Comparison of ENCODE assay signal across 8 cellular contexts in the genomic region with DNA sequence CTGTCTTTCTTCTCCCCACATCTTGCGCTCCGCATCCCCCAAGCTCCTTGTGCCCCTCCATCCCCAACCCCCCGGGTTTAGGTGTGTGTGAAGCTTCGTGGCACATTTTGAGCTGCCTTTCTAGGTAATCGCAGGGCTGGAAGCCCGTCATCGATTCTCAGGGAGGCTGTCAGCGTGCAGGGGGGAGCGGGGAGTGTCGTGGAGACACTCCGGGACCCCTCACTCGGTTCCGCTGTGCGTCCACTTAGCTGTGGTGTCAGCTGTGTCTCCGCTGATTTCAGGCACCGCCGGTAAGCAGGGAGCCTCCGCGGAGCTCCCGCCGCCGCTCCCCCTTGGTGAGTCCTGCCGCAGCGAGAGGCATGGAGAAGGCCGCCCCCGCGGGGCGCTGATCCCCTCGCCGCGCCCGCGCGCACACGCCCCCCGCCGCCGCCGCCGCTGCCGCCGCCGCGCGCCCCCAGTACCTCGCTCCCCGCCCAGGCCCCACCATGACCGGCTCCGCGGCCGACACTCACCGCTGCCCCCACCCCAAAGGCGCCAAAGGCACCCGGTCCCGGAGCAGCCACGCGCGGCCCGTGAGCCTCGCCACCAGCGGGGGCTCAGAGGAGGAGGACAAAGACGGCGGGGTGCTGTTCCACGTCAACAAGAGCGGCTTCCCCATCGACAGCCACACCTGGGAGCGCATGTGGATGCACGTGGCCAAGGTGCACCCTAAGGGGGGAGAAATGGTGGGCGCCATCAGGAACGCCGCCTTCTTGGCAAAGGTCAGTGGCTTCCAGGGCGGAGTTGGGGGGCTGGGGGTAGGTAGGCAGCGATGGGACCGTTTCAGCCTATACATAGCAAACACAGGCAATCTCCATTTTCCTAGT. TPM values are rescaled to one million over a fixed set of nuclear protein-coding genes. Genes with fewer than 3 reads are reported as not detected.
DNase-seq lines count a peak whose midpoint lies in the region; ATAC-seq, FAIRE-seq and TF ChIP-seq lines count a peak whose summit lies in the region.

No MANE protein-coding gene starts in this region.

- SMC1A ChIA-PET in GM12878 (lab: Charles Lee; ENCODE audit: uncharacterized antibody, unreplicated experiment), result interaction anchor here (0.6 to 6.1 kb wide), 16 partner anchors 8 to 765 kb away, joined by 3 to 75 read pairs (median 4); no protein-coding TSS in a partner anchor

- no peaks in the 10 kb centered on the region for H3K27me3 ChIP-seq in GM12878 (replicated peaks in 1 of 2; ENCODE audit: control insufficient read depth in 2 of 2, insufficient read depth in 2 of 2, low read length in 1 of 2)

- H3K4me3 ChIP-seq in GM12878 (peak overlapping the region; percentile 95), lower leg skin (ENCODE audit: low read depth, poor library complexity, severe bottlenecking) (peak overlapping the region; percentile 28)

- peak overlapping the region; percentile 77 for H3K9ac ChIP-seq in GM12878 (ENCODE audit: control insufficient read depth, insufficient read depth, low read length)

- CTCF ChIA-PET in Calu3 (lab: Charles Lee), result interaction anchor here (0.5 to 0.6 kb wide), 5 partner anchors 33 to 833 kb away, joined by 3 to 9 read pairs (median 5); no protein-coding TSS in a partner anchor
- CTCF ChIA-PET in GM12878 (lab: Yijun Ruan, JAX), result interaction anchor here (0.6 to 2.6 kb wide), 13 partner anchors 8 to 873 kb away, joined by 3 to 17 read pairs (median 4); no protein-coding TSS in a partner anchor

- TF ChIP-seq RAD21 in GM12878 (IDR thresholded peaks at IDR 0.05; ENCODE audit: insufficient read depth, low read depth, low read length), result no peak

- no peaks in the 10 kb centered on the region for H3K9me3 ChIP-seq in GM12878 (replicated peaks; ENCODE audit: control insufficient read depth, insufficient read depth, low read length)

- RAD21 ChIA-PET in GM12878 (lab: Charles Lee; ENCODE audit: unreplicated experiment), result interaction anchor here (0.6 to 3.6 kb wide), 11 partner anchors 9 to 1476 kb away, joined by 3 to 17 read pairs (median 5); partner anchors contain the start of gene FLVCR1

- no peaks in the 10 kb centered on the region for H3K36me3 ChIP-seq in GM12878 (ENCODE audit: control insufficient read depth in 2 of 2, insufficient read depth in 2 of 2, low read length in 1 of 2)

- ATAC-seq in HG02642 (IDR thresholded peaks at IDR 0.05; ENCODE audit: poor library complexity, unreplicated experiment), result peak; percentile 0
- peak; percentile 1; the same call in 2 of the 3 replicates for ATAC-seq in GM12878
- no peak for ATAC-seq in HG03135 (IDR thresholded peaks at IDR 0.05; ENCODE audit: unreplicated experiment)
- ATAC-seq in HG03039 (IDR thresholded peaks at IDR 0.05; ENCODE audit: unreplicated experiment), result no peak

- WGBS in GM12878 (ENCODE audit: insufficient coverage, insufficient replicate concordance, low lambda C conversion rate, missing lambda C conversion rate), result 13% methylated on average over 50 of the region's 74 CpGs
- 6 to 12% methylated on average over 25 to 37 of the region's 74 CpGs for WGBS in lower leg skin, 2 donors

- H4K20me1 ChIP-seq in GM12878 (ENCODE audit: control insufficient read depth, insufficient read depth), result no peaks in the 10 kb centered on the region

- TF ChIP-seq EP300 in GM12878 (IDR thresholded peaks at IDR 0.05; ENCODE audit: borderline replicate concordance in 1 of 2, control insufficient read depth in 1 of 2, low read depth in 2 of 2, low read length in 2 of 2), result no peak

- peak overlapping the region; percentile 77 for H3K4me3 Mint-ChIP-seq in Calu3 (ENCODE audit: low read depth, unreplicated experiment)

- H3K27ac Mint-ChIP-seq in Calu3 (ENCODE audit: unreplicated experiment), result peak overlapping the region; percentile 46

- POLR2A ChIA-PET in GM12878 (lab: Charles Lee), result interaction anchor here (0.6 to 7.4 kb wide), 18 partner anchors 8 to 160 kb away, joined by 3 to 55 read pairs (median 4); partner anchors contain the start of genes FLVCR1, NSL1 and TATDN3

- TF ChIP-seq CTCF in Calu3 (IDR thresholded peaks at IDR 0.05; ENCODE audit: unreplicated experiment), result no peak
- no peak for TF ChIP-seq CTCF in GM12878 (IDR thresholded peaks at IDR 0.05 in 2 of 3, conservative IDR thresholded peaks at IDR 0.05 in 1 of 3; ENCODE audit: control insufficient read depth in 2 of 3, extremely low read depth in 1 of 3, insufficient read depth in 1 of 3, low read depth in 3 of 3, low read length in 3 of 3)
- no peak for TF ChIP-seq CTCF in lower leg skin (IDR thresholded peaks at IDR 0.05)

- peaks cover 50% of the 10 kb centered on the region for H3K4me1 ChIP-seq in GM12878 (ENCODE audit: control insufficient read depth, insufficient read depth, low read length)

- peaks cover 57% of the 10 kb centered on the region for H3K79me2 ChIP-seq in GM12878 (ENCODE audit: control insufficient read depth, insufficient read depth, low read length)

- H3K27me3 Mint-ChIP-seq in Calu3 (ENCODE audit: unreplicated experiment), result peaks cover 34% of the 10 kb centered on the region

- peaks cover 9% of the 10 kb centered on the region for H3K4me1 Mint-ChIP-seq in Calu3 (ENCODE audit: low read depth, unreplicated experiment)

- no TSS peak for BruUV-seq in Calu3 (replicated peaks; lab: Mats Ljungman, UMichigan)
- BruUV-seq in GM12878 (replicated peaks; lab: Mats Ljungman, UMichigan), result no TSS peak

- TF ChIP-seq POLR2A in GM12878 (IDR thresholded peaks at IDR 0.05; ENCODE audit: low read depth, low read length) (no peak), lower leg skin (IDR thresholded peaks at IDR 0.05) (no peak)

- no peaks in the 10 kb centered on the region for H3K9me3 Mint-ChIP-seq in Calu3 (ENCODE audit: low read depth, unreplicated experiment)

- in situ Hi-C loops in GM12878 (cut with MboI), result no loop called here

- H3K4me2 ChIP-seq in GM12878 (ENCODE audit: control insufficient read depth, insufficient read depth), result peak overlapping the region; percentile 78

- H2AFZ ChIP-seq in GM12878 (ENCODE audit: control insufficient read depth, low read depth, low read length), result peak overlapping the region; percentile 68

- intact Hi-C loops in Calu3 (cut with micrococcal nuclease; ENCODE audit: unreplicated experiment) (no loop called here), GM12878 (cut with micrococcal nuclease; ENCODE audit: unreplicated experiment) (loop anchor here (5.0 kb wide), 2 partner anchors 46 to 339 kb away; no protein-coding TSS in a partner anchor), lower leg skin (cut with DNase I; ENCODE audit: low total_unique reads) (no loop called here)

- DNase-seq in Calu3 (no peak), GM12878 (ENCODE audit: low read depth, low spot score) (no peak), lower leg skin (ENCODE audit: low spot score in 2 of 2) (no peak), urothelium cell line (ENCODE audit: low spot score) (peak; percentile 23), SK-N-DZ (ENCODE audit: low spot score) (no peak)

- peak overlapping the region; percentile 92 for H3K27ac ChIP-seq in GM12878 (ENCODE audit: control insufficient read depth, insufficient read depth)

- peaks cover 11% of the 10 kb centered on the region for H3K36me3 Mint-ChIP-seq in Calu3 (ENCODE audit: insufficient read depth, unreplicated experiment)

- FAIRE-seq in GM12878 (lab: Jason Lieb, UNC) (no peak), urothelium cell line (lab: Jason Lieb, UNC) (no peak)

TF ChIP-seq in GM12878, 131 proteins besides CTCF, POLR2A, EP300 and RAD21 (continues in another document):
- TF ChIP-seq CHD2 (IDR thresholded peaks at IDR 0.05; ENCODE audit: borderline replicate concordance, low read depth, low read length) (no peak), CEBPB (IDR thresholded peaks at IDR 0.05; ENCODE audit: borderline replicate concordance in 1 of 2, low read depth in 2 of 2, low read length in 2 of 2) (no peak), MEF2B (IDR thresholded peaks at IDR 0.05; ENCODE audit: partially characterized antibody, poor library complexity, severe bottlenecking) (no peak), EGR1 (IDR thresholded peaks at IDR 0.05; ENCODE audit: borderline replicate concordance in 1 of 2, low read depth in 2 of 2, low read length in 2 of 2) (peak in 1 of 2 experiments; percentile 59; a peak in 1 of 3 replicates), MEF2A (IDR thresholded peaks at IDR 0.05; ENCODE audit: insufficient read depth, low read depth, low read length) (no peak)
- TF ChIP-seq, protein P1, sequence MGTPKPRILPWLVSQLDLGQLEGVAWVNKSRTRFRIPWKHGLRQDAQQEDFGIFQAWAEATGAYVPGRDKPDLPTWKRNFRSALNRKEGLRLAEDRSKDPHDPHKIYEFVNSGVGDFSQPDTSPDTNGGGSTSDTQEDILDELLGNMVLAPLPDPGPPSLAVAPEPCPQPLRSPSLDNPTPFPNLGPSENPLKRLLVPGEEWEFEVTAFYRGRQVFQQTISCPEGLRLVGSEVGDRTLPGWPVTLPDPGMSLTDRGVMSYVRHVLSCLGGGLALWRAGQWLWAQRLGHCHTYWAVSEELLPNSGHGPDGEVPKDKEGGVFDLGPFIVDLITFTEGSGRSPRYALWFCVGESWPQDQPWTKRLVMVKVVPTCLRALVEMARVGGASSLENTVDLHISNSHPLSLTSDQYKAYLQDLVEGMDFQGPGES (IDR thresholded peaks at IDR 0.05), result no peak

RNA-seq across cellular contexts. Expression of gene VASH2, which starts 0.9 kb away (rescaled TPM):
- total RNA-seq in Calu3 (2022), result 4.7 and 5.8 TPM in 2 replicates
- total RNA-seq in GM12878 (2013; cell fraction: nucleolus; rRNA removed), result 253 and 276 TPM in 2 replicates
- 16.4 and 18.7 TPM in 2 replicates for total RNA-seq in GM12878 (2014; rRNA removed)
- total RNA-seq in GM12878 (2014; rRNA removed; fragmentation: Illumina TruSeq; extraction: Trizol), result 19.6 and 20.6 TPM in 2 replicates
- 29.2 and 29.7 TPM in 2 replicates for total RNA-seq in GM12878 (2021)
- polyA plus RNA-seq in GM12878 (2011; ENCODE audit: low read depth), result 5.9 TPM
- 29.4 and 35.7 TPM in 2 replicates for polyA plus RNA-seq in GM12878 (2011; rRNA removed)
- polyA plus RNA-seq in GM12878 (2011; cell fraction: cytosol; rRNA removed), result 17.6 and 21.4 TPM in 2 replicates
- polyA plus RNA-seq in GM12878 (2011; cell fraction: nucleus; rRNA removed), result 41.2 and 43.5 TPM in 2 replicates
- polyA plus RNA-seq in GM12878 (2012), result 11.7 and 14.9 TPM in 2 replicates
- polyA plus RNA-seq in GM12878 (2014; fragmentation: Illumina TruSeq; extraction: Trizol), result 25.9 and 35.2 TPM in 2 replicates
- 1 to 10 TPM; 5.4 to 6.5 TPM for polyA plus RNA-seq in GM12878 (2014; fragmentation: Nextera tagmentation; extraction: Ambion mirVana)
- 23.8 and 25.1 TPM in 2 replicates for polyA plus RNA-seq in GM12878 (2014; rRNA removed)
- 10 to 100 TPM; 17.2 to 25.5 TPM for polyA plus RNA-seq in GM12878 (2016; fragmentation: Nextera tagmentation; extraction: Ambion mirVana)
- 41.6 and 44.3 TPM in 2 replicates for polyA minus RNA-seq in GM12878 (2011; rRNA and poly(A)+ RNA removed)
- 10.4 and 15.6 TPM in 2 replicates for polyA minus RNA-seq in GM12878 (2011; cell fraction: cytosol; rRNA and poly(A)+ RNA removed)
- 21.4 and 39.5 TPM in 2 replicates for polyA minus RNA-seq in GM12878 (2011; cell fraction: nucleus; rRNA and poly(A)+ RNA removed)
- total RNA-seq in lower leg skin, result under 1 TPM in 2 of 4 donors, not detected in 2; 0.37 to 0.71 TPM
- polyA plus RNA-seq in SK-N-DZ (2014; cell fraction: cytosol; rRNA removed), result 10.9 and 11.1 TPM in 2 replicates
- polyA plus RNA-seq in SK-N-DZ (2014; cell fraction: nucleus; rRNA removed), result 21.4 and 28.4 TPM in 2 replicates

Comparison
In these comparisons a context has a peak if more than half of its experiments do, and no peak if none do; other contexts are left out.
1. ATAC-seq: peak in HG02642 (single experiment) and GM12878 (single experiment); none in HG03135 (single experiment) and HG03039 (single experiment).